Comparison of ENCODE assay signal across 9 cellular contexts in the genomic region with DNA sequence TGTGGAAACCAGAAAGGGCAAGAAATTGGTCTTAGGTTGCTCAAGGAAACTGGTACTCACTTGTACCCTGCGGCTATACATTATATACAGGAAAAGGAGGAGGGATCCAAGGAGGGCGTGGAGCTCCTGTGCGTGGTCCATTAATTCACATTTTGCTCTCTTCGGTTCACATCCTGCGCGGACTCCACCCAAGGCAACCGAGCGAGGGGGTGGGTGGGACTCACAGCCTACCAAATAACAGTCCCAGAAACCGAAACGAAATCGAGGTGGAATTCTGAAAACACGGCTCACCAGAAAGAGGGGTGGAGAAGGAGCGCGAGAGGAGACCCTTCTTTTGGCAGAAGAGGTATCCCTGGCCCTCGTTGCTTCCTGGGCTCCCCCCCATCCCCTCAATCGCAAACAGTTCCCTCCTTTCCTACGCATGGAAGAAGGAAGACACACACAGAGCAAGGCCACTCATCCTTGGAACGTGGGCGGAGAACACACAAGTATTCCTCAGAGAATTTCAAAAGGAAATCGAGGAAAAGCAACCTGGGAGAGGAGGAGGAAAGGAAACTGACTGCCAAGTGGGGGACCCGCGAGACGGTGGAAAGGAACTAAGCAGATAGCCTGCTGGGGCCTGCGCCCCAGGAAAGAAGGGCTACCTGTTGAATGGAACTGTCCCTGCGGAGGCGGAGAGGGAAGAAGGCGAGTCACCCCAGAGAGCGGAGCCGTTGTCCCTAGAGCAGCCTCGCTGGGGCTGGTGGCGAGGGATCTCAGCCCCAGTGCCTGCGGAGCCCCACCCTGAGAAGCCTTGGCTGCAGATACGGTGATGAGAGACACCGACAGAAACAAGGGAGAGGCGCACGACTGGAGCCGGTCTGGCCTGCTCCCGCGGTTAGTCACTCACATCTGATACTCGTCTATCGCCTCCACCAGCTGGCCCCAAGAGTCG. TPM values are rescaled to one million over a fixed set of nuclear protein-coding genes. Genes with fewer than 3 reads are reported as not detected.
DNase-seq lines count a peak whose midpoint lies in the region; ATAC-seq and TF ChIP-seq lines count a peak whose summit lies in the region.
"Had no signal": no experiment of that assay in that cellular context is flagged by ENCODE, and none has a peak within 500 bp of the region (broad histone marks: within the 10 kb centered on the region; RNA-seq: fewer than 3 reads in every experiment).

No MANE protein-coding gene starts in this region.

- peaks cover 4 to 5% (median 4%) of the 10 kb centered on the region in 4 donors for H3K36me3 ChIP-seq in liver (ENCODE audit: control insufficient read depth in 4 of 4, insufficient read depth in 3 of 4, low read depth in 1 of 4, low read length in 3 of 4)

- peaks cover 7 to 23% (median 16%) of the 10 kb centered on the region in 4 donors for H3K4me1 ChIP-seq in liver (ENCODE audit: control insufficient read depth in 4 of 4, insufficient read depth in 4 of 4, low read length in 3 of 4)

- H3K27me3 ChIP-seq in liver (ENCODE audit: control insufficient read depth in 4 of 4, insufficient read depth in 4 of 4, low read length in 3 of 4) = no peaks in the 10 kb centered on the region

- TF ChIP-seq CTCF in liver (IDR thresholded peaks at IDR 0.05; ENCODE audit: low read depth, low read length, missing input control) = no peak

- peak overlapping the region; percentile 98 to 99 for H3K27ac ChIP-seq in liver (ENCODE audit: low read depth in 1 of 2, low read length in 2 of 2)

- no peak for TF ChIP-seq RAD21 in liver (IDR thresholded peaks at IDR 0.05)

- H3K9ac ChIP-seq in liver (ENCODE audit: low read depth in 1 of 2, low read length in 2 of 2) = peak overlapping the region; percentile 85 to 94

- DNase-seq in AG20443 (ENCODE audit: low spot score) (peak; percentile 74), NCI-H524 (lab: John Stamatoyannopoulos, UW) (peak; percentile 49 to 51), dedifferentiated amniotic fluid mesenchymal stem cell (ENCODE audit: extremely low spot score) (peak; percentile 39)
- DNase-seq in activated CD4-positive, alpha-beta T cell treated with anti-CD3 and anti-CD28 coated beads, Interleukin-2, amount 50 U/mL, for 1 hour = peak; percentile 54
- peak in 2 of 3 donors; percentile 22 to 40 for DNase-seq in stimulated activated CD4-positive, alpha-beta T cell treated with anti-CD3 and anti-CD28 coated beads, TNF-alpha, amount 100 ng/mL, for 1 hour (ENCODE audit: low read depth in 3 of 3, low spot score in 1 of 3)

- ATAC-seq in GM18909 (IDR thresholded peaks at IDR 0.05; ENCODE audit: poor library complexity, unreplicated experiment) = peak; percentile 40
- ATAC-seq in HG03159 (IDR thresholded peaks at IDR 0.05; ENCODE audit: unreplicated experiment) = peak; percentile 46

- no peaks in the 10 kb centered on the region for H3K9me3 ChIP-seq in liver (ENCODE audit: control insufficient read depth in 4 of 4, low read length in 3 of 4)

- H3K4me3 ChIP-seq in liver (ENCODE audit: low read depth in 1 of 3, low read length in 3 of 3) = peak overlapping the region; percentile 93 to 100 (median 98)

- WGBS in liver = under 1% methylated on average over 42 of the region's 42 CpGs

TF ChIP-seq in liver, 16 proteins besides CTCF, POLR2A, EP300 and RAD21:
- TF ChIP-seq FOXA2 (IDR thresholded peaks at IDR 0.05) (no peak), EGR1 (IDR thresholded peaks at IDR 0.05; ENCODE audit: low read depth in 2 of 2) (no peak), HNF4G (IDR thresholded peaks at IDR 0.05) (no peak), YY1 (IDR thresholded peaks at IDR 0.05) (no peak), TAF1 (conservative IDR thresholded peaks at IDR 0.05) (no peak), FOXA1 (IDR thresholded peaks at IDR 0.05) (no peak), RXRA (IDR thresholded peaks at IDR 0.05) (no peak), JUND (IDR thresholded peaks at IDR 0.05) (no peak), HNF4A (conservative IDR thresholded peaks at IDR 0.05) (no peak), NR2F2 (IDR thresholded peaks at IDR 0.05) (no peak), GABPA (IDR thresholded peaks at IDR 0.05 in 1 of 2, conservative IDR thresholded peaks at IDR 0.05 in 1 of 2) (no peak), SP1 (IDR thresholded peaks at IDR 0.05) (no peak)
- TF ChIP-seq, protein P1, sequence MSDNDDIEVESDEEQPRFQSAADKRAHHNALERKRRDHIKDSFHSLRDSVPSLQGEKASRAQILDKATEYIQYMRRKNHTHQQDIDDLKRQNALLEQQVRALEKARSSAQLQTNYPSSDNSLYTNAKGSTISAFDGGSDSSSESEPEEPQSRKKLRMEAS (IDR thresholded peaks at IDR 0.05) = no peak
- TF ChIP-seq, protein P2, sequence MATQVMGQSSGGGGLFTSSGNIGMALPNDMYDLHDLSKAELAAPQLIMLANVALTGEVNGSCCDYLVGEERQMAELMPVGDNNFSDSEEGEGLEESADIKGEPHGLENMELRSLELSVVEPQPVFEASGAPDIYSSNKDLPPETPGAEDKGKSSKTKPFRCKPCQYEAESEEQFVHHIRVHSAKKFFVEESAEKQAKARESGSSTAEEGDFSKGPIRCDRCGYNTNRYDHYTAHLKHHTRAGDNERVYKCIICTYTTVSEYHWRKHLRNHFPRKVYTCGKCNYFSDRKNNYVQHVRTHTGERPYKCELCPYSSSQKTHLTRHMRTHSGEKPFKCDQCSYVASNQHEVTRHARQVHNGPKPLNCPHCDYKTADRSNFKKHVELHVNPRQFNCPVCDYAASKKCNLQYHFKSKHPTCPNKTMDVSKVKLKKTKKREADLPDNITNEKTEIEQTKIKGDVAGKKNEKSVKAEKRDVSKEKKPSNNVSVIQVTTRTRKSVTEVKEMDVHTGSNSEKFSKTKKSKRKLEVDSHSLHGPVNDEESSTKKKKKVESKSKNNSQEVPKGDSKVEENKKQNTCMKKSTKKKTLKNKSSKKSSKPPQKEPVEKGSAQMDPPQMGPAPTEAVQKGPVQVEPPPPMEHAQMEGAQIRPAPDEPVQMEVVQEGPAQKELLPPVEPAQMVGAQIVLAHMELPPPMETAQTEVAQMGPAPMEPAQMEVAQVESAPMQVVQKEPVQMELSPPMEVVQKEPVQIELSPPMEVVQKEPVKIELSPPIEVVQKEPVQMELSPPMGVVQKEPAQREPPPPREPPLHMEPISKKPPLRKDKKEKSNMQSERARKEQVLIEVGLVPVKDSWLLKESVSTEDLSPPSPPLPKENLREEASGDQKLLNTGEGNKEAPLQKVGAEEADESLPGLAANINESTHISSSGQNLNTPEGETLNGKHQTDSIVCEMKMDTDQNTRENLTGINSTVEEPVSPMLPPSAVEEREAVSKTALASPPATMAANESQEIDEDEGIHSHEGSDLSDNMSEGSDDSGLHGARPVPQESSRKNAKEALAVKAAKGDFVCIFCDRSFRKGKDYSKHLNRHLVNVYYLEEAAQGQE (IDR thresholded peaks at IDR 0.05) = no peak
- TF ChIP-seq, protein P3, sequence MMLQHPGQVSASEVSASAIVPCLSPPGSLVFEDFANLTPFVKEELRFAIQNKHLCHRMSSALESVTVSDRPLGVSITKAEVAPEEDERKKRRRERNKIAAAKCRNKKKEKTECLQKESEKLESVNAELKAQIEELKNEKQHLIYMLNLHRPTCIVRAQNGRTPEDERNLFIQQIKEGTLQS (IDR thresholded peaks at IDR 0.05) = no peak
- TF ChIP-seq, protein P4, sequence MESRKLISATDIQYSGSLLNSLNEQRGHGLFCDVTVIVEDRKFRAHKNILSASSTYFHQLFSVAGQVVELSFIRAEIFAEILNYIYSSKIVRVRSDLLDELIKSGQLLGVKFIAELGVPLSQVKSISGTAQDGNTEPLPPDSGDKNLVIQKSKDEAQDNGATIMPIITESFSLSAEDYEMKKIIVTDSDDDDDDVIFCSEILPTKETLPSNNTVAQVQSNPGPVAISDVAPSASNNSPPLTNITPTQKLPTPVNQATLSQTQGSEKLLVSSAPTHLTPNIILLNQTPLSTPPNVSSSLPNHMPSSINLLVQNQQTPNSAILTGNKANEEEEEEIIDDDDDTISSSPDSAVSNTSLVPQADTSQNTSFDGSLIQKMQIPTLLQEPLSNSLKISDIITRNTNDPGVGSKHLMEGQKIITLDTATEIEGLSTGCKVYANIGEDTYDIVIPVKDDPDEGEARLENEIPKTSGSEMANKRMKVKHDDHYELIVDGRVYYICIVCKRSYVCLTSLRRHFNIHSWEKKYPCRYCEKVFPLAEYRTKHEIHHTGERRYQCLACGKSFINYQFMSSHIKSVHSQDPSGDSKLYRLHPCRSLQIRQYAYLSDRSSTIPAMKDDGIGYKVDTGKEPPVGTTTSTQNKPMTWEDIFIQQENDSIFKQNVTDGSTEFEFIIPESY (IDR thresholded peaks at IDR 0.05) = no peak

RNA-seq across cellular contexts. Expression of a gene that starts 0.7 kb away (rescaled TPM):
- 10 to 100 TPM; 24.3 to 48.2 TPM for total RNA-seq in liver
- 10 to 100 TPM in 1 of 2 donors, 1 to 10 TPM in 1; 9.3 to 18.7 TPM for polyA plus RNA-seq in liver

RNA-seq across cellular contexts. Expression of a gene that starts 0.8 kb away (rescaled TPM):
- 10 to 100 TPM; 16.0 to 28.3 TPM for total RNA-seq in liver
- 10 to 100 TPM in 1 of 2 donors, 1 to 10 TPM in 1; 6.0 to 12.8 TPM for polyA plus RNA-seq in liver

RNA-seq across cellular contexts. Expression of a gene that starts 25.4 kb away (rescaled TPM):
- total RNA-seq in liver = under 1 TPM in 1 of 2 donors, not detected in 1; 0.17 TPM
- under 1 TPM in 1 of 2 donors, not detected in 1; 0.09 TPM for polyA plus RNA-seq in liver
- total RNA-seq: T-helper 2 cell treated with Interferon-gamma antibody and Interleukin-4, amounts not matched to agents 100 ng/mL and 5 ng/mL, for 36 hours had no signal

Comparison
In these comparisons a context has a peak if more than half of its experiments do, and no peak if none do; other contexts are left out.
1. Peak in every context shown above with its lines: DNase-seq, ATAC-seq, H3K4me3 ChIP-seq and H3K27ac ChIP-seq.